In the genomic region with DNA sequence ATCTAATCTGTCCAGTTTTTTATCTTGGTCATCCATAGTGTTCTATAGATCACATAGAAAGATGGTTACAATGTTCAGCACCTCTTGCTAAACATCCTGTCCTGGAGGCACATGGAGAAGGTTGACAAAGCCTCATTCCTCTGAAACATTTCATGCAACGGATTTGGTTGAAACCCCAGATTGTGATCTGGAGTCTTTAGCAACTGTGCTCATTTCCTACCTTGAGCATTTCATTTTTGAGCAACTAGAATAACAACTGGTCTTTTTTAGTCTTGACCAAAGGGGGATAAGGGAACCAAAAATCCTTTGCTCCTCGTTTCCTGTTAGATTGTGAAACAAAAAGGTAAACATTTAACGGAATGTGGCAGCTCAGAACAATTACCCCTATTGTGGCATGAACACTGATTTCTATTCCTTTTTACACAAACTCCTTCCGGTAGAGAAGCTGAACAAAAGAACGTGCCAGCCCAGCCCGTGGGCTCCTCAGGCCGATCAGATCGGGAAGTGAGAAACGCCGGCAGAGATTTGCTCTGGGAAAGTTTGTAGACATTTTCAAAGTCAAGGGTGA, we compare ENCODE assay signal across 9 cellular contexts.
DNase-seq lines count a peak whose midpoint lies in the region; ATAC-seq and TF ChIP-seq lines count a peak whose summit lies in the region.
"Had no signal": no experiment of that assay in that cellular context is flagged by ENCODE, and none has a peak within 500 bp of the region (broad histone marks: within the 10 kb centered on the region; RNA-seq: fewer than 3 reads in every experiment).

No MANE protein-coding gene starts in this region.

- H3K36me3 ChIP-seq in HEK293 (ENCODE audit: control insufficient read depth in 2 of 2, insufficient read depth in 1 of 2, low read length in 2 of 2), result no peaks in the 10 kb centered on the region

- CTCF ChIA-PET in HEK293 (lab: Yijun Ruan, JAX), result no interaction called here
- CTCF ChIA-PET in WTC11 (lab: Charles Lee), result interaction anchor here (0.7 to 1.0 kb wide), 2 partner anchors 45 to 1701 kb away, joined by 3 to 4 read pairs; a partner anchor contains a TSS

- H3K4me1 ChIP-seq in HEK293 (ENCODE audit: control insufficient read depth, insufficient read depth, low read length), result peaks cover 6% of the 10 kb centered on the region

- DNase-seq in WTC11 (ENCODE audit: low spot score) (no peak), immature natural killer cell (no peak), anterior cingulate cortex (lab: John Stamatoyannopoulos, UW) (no peak), activated gamma-delta T cell (lab: John Stamatoyannopoulos, UW) (no peak), DMS53 (lab: John Stamatoyannopoulos, UW) (no peak)

- H3K36me3 Mint-ChIP-seq in WTC11 (peaks cover 21% of the 10 kb centered on the region), immature natural killer cell (peaks cover 0 to 10% (median 3%) of the 10 kb centered on the region in 3 donors)

- H3K4me1 Mint-ChIP-seq in WTC11 (peaks cover 28% of the 10 kb centered on the region), immature natural killer cell (peaks cover 18 to 22% of the 10 kb centered on the region in 2 donors)

- TF ChIP-seq CTCF in HEK293 (tag by site-specific recombination; IDR thresholded peaks at IDR 0.05) (no peak), WTC11 (IDR thresholded peaks at IDR 0.05) (no peak)

- H3K27ac Mint-ChIP-seq in WTC11, result no peak overlapping the region
- peak overlapping the region in 4 of 6 donors; percentile 31 to 69 (median 41) for H3K27ac Mint-ChIP-seq in immature natural killer cell

- H3K4me3 ChIP-seq in HEK293 (ENCODE audit: low read depth, low read length) (no peak overlapping the region), skin epidermis (no peak overlapping the region)
- H3K4me3 ChIP-seq: SK-N-MC had no signal

- peaks cover 23% of the 10 kb centered on the region for H3K9me3 Mint-ChIP-seq in WTC11
- H3K9me3 Mint-ChIP-seq in immature natural killer cell, result peaks cover 0 to 4% (median 0%) of the 10 kb centered on the region in 6 donors

- POLR2A ChIA-PET in HEK293 (lab: Yijun Ruan, JAX) (no interaction called here), WTC11 (lab: Charles Lee) (interaction anchor here (0.6 kb wide), 2 partner anchors 38 to 49 kb away, joined by 3 read pairs; no protein-coding TSS in a partner anchor)

- no peaks in the 10 kb centered on the region for H3K9me3 ChIP-seq in HEK293 (ENCODE audit: control insufficient read depth, insufficient read depth, low read depth, low read length)

- H3K27ac ChIP-seq in HEK293 (ENCODE audit: extremely low read depth, low read depth, low read length) (no peak overlapping the region), skin epidermis (peak overlapping the region in 18 of 21 experiments; percentile 3 to 73 (median 48))
- H3K27ac ChIP-seq: SK-N-MC had no signal

- no peak for ATAC-seq in WTC11
- ATAC-seq in GM18517 (IDR thresholded peaks at IDR 0.05; ENCODE audit: unreplicated experiment), result no peak

- H3K27me3 Mint-ChIP-seq in WTC11 (ENCODE audit: low read depth), result no peaks in the 10 kb centered on the region; the same call in none of the 2 replicates
- H3K27me3 Mint-ChIP-seq in immature natural killer cell (ENCODE audit: low read depth in 3 of 3), result peaks cover 0 to 9% (median 8%) of the 10 kb centered on the region in 3 donors

- H3K4me3 Mint-ChIP-seq in WTC11 (no peak overlapping the region), immature natural killer cell (peak overlapping the region in 3 of 5 donors; percentile 15 to 59 (median 56))

TF ChIP-seq in HEK293, 187 proteins besides CTCF, POLR2A, EP300 and RAD21:
- TF ChIP-seq ZSCAN16 (tag by site-specific recombination; IDR thresholded peaks at IDR 0.05) (peak; percentile 63; the same call in 1 of the 2 replicates), BCL11B (tag by site-specific recombination; IDR thresholded peaks at IDR 0.05; ENCODE audit: low read depth) (no peak)
TF ChIP-seq in HEK293: peak in this region for 1.

TF ChIP-seq in WTC11, 78 proteins besides CTCF, POLR2A, EP300 and RAD21:
- TF ChIP-seq GABPB1 (CRISPR knock-in tag; IDR thresholded peaks at IDR 0.05), result peak; percentile 46; the same call in 1 of the 2 replicates
- TF ChIP-seq, protein P1, sequence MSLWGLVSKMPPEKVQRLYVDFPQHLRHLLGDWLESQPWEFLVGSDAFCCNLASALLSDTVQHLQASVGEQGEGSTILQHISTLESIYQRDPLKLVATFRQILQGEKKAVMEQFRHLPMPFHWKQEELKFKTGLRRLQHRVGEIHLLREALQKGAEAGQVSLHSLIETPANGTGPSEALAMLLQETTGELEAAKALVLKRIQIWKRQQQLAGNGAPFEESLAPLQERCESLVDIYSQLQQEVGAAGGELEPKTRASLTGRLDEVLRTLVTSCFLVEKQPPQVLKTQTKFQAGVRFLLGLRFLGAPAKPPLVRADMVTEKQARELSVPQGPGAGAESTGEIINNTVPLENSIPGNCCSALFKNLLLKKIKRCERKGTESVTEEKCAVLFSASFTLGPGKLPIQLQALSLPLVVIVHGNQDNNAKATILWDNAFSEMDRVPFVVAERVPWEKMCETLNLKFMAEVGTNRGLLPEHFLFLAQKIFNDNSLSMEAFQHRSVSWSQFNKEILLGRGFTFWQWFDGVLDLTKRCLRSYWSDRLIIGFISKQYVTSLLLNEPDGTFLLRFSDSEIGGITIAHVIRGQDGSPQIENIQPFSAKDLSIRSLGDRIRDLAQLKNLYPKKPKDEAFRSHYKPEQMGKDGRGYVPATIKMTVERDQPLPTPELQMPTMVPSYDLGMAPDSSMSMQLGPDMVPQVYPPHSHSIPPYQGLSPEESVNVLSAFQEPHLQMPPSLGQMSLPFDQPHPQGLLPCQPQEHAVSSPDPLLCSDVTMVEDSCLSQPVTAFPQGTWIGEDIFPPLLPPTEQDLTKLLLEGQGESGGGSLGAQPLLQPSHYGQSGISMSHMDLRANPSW (CRISPR knock-in tag; conservative IDR thresholded peaks at IDR 0.05; ENCODE audit: low read depth), result no peak
